Comparison of ENCODE assay signal across 31 cellular contexts in the genomic region with DNA sequence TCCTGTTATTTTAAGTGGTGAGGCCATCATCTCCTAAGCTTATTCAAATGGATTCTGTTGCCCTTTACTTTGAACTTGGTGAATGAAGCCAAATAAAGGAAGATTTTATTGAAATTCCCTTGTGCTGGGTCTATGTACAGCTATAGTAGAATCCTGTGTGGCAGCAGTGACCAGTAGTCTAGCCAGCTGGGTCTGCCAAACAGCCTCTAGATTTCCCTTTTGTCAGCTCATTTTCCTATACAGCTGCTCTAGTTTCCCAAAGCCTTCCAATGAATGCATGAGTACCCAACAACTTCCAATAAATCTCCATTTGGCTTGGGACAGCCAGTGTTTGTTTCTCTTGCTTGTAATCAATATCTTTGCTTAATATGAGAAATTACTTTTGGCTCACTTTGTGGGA. TPM values are rescaled to one million over a fixed set of nuclear protein-coding genes. Genes with fewer than 3 reads are reported as not detected.
"Had no signal": no experiment of that assay in that cellular context is flagged by ENCODE, and none has a peak within 500 bp of the region (broad histone marks: within the 10 kb centered on the region; RNA-seq: fewer than 3 reads in every experiment).

No MANE protein-coding gene starts in this region.

- H3K4me1 ChIP-seq: ascending aorta, colonic mucosa, esophagus squamous epithelium, gastrocnemius medialis, neural progenitor cell, tibial nerve had no signal

- DNase-seq: activated CD4-positive, alpha-beta memory T cell treated with anti-CD3 and anti-CD28 coated beads for 36 hours; activated CD4-positive, alpha-beta T cell treated with anti-CD3 and anti-CD28 coated beads for 48 hours; activated CD8-positive, alpha-beta memory T cell treated with anti-CD3 and anti-CD28 coated beads, Interleukin-2, amount 50 U/mL, for 4 hours; activated gamma-delta T cell; activated naive CD4-positive, alpha-beta T cell treated with anti-CD3 and anti-CD28 coated beads, Interleukin-2, amount 10 ng/mL, durations not matched to agents 7 days and 5 days; activated naive CD8-positive, alpha-beta T cell treated with anti-CD3 and anti-CD28 coated beads, Interleukin-2, amount 10 ng/mL, durations not matched to agents 7 days and 5 days; activated T-cell treated with anti-CD3 and anti-CD28 coated beads, Interleukin-2, amount 50 U/mL, for 1 hour; cerebellar nuclear complex; colonic mucosa; effector CD8-positive, alpha-beta T cell; esophagus squamous epithelium; gastrocnemius medialis; glutamatergic neuron; islet precursor cell; natural killer cell; occipital lobe; posterior cingulate gyrus; right cardiac atrium; stimulated activated CD4-positive, alpha-beta T cell treated with anti-CD3 and anti-CD28 coated beads, Interleukin-2, amount 100 ng/mL, for 48 hours; stimulated activated naive CD4-positive, alpha-beta T cell treated with Interleukin-2 at 50 U/mL for 16 hours; T1000; WERI-Rb-1 had no signal

- H3K4me3 ChIP-seq: ascending aorta, cardiac muscle cell, colonic mucosa, esophagus squamous epithelium, gastrocnemius medialis, neural progenitor cell, tibial nerve had no signal

- H3K9me3 ChIP-seq: ascending aorta, colonic mucosa, esophagus squamous epithelium, gastrocnemius medialis, tibial nerve had no signal

- H3K27ac ChIP-seq: ascending aorta, cardiac muscle cell, colonic mucosa, epithelial cell of prostate, esophagus squamous epithelium, gastrocnemius medialis, neural progenitor cell, tibial nerve, WERI-Rb-1 had no signal

- H3K4me1 Mint-ChIP-seq: activated naive CD4-positive, alpha-beta T cell treated with anti-CD3 and anti-CD28 coated beads, Interleukin-2, amount 10 ng/mL, durations not matched to agents 7 days and 5 days; activated naive CD8-positive, alpha-beta T cell treated with anti-CD3 and anti-CD28 coated beads, Interleukin-2, amount 10 ng/mL, durations not matched to agents 7 days and 5 days; brain; memory B cell; natural killer cell; neural progenitor cell had no signal

- H3K9me3 Mint-ChIP-seq: activated CD4-positive, alpha-beta memory T cell treated with anti-CD3 and anti-CD28 coated beads for 36 hours; activated naive CD4-positive, alpha-beta T cell treated with anti-CD3 and anti-CD28 coated beads, Interleukin-2, amount 10 ng/mL, durations not matched to agents 7 days and 5 days; activated naive CD8-positive, alpha-beta T cell treated with anti-CD3 and anti-CD28 coated beads, Interleukin-2, amount 10 ng/mL, durations not matched to agents 7 days and 5 days; brain; neural progenitor cell had no signal

- H3K4me3 Mint-ChIP-seq: activated CD4-positive, alpha-beta memory T cell treated with anti-CD3 and anti-CD28 coated beads for 36 hours; activated naive CD4-positive, alpha-beta T cell treated with anti-CD3 and anti-CD28 coated beads, Interleukin-2, amount 10 ng/mL, durations not matched to agents 7 days and 5 days; activated naive CD8-positive, alpha-beta T cell treated with anti-CD3 and anti-CD28 coated beads, Interleukin-2, amount 10 ng/mL, durations not matched to agents 7 days and 5 days; brain; memory B cell; natural killer cell; neural progenitor cell had no signal

- H2AFZ ChIP-seq: neural progenitor cell had no signal

- ATAC-seq: activated CD4-positive, CD25-positive, alpha-beta regulatory T cell treated with anti-CD3 and anti-CD28 coated beads, Interleukin-2, amount 50 U/mL, for 24 hours; gastrocnemius medialis; natural killer cell; right cardiac atrium had no signal

- H3K36me3 ChIP-seq: ascending aorta, cardiac muscle cell, colonic mucosa, esophagus squamous epithelium, gastrocnemius medialis, neural progenitor cell, tibial nerve, WERI-Rb-1 had no signal

- H3K27me3 ChIP-seq: ascending aorta, cardiac muscle cell, colonic mucosa, esophagus squamous epithelium, gastrocnemius medialis, neural progenitor cell, tibial nerve had no signal

- H3K27ac Mint-ChIP-seq: activated CD4-positive, alpha-beta memory T cell treated with anti-CD3 and anti-CD28 coated beads for 36 hours; activated naive CD4-positive, alpha-beta T cell treated with anti-CD3 and anti-CD28 coated beads, Interleukin-2, amount 10 ng/mL, durations not matched to agents 7 days and 5 days; activated naive CD8-positive, alpha-beta T cell treated with anti-CD3 and anti-CD28 coated beads, Interleukin-2, amount 10 ng/mL, durations not matched to agents 7 days and 5 days; brain; memory B cell; natural killer cell; neural progenitor cell had no signal

- H3K36me3 Mint-ChIP-seq: activated CD4-positive, alpha-beta memory T cell treated with anti-CD3 and anti-CD28 coated beads for 36 hours; activated naive CD4-positive, alpha-beta T cell treated with anti-CD3 and anti-CD28 coated beads, Interleukin-2, amount 10 ng/mL, durations not matched to agents 7 days and 5 days; activated naive CD8-positive, alpha-beta T cell treated with anti-CD3 and anti-CD28 coated beads, Interleukin-2, amount 10 ng/mL, durations not matched to agents 7 days and 5 days; brain; memory B cell; natural killer cell; neural progenitor cell had no signal

- H3K27me3 Mint-ChIP-seq: activated CD4-positive, alpha-beta memory T cell treated with anti-CD3 and anti-CD28 coated beads for 36 hours; activated naive CD4-positive, alpha-beta T cell treated with anti-CD3 and anti-CD28 coated beads, Interleukin-2, amount 10 ng/mL, durations not matched to agents 7 days and 5 days; activated naive CD8-positive, alpha-beta T cell treated with anti-CD3 and anti-CD28 coated beads, Interleukin-2, amount 10 ng/mL, durations not matched to agents 7 days and 5 days; brain; memory B cell had no signal

RNA-seq across cellular contexts. Expression of gene SCN9A, which starts 43.7 kb away (rescaled TPM):
- total RNA-seq: activated CD4-positive, alpha-beta memory T cell treated with anti-CD3 and anti-CD28 coated beads for 36 hours; activated CD8-positive, alpha-beta memory T cell treated with anti-CD3 and anti-CD28 coated beads for 36 hours; activated naive CD8-positive, alpha-beta T cell treated with anti-CD3 and anti-CD28 coated beads, Interleukin-2, amount 10 ng/mL, durations not matched to agents 7 days and 5 days had no signal
